26 cellular contexts compared by ENCODE assay signal in genomic region chr12:117064596-117064995, GRCh38. TPM values are rescaled to one million over a fixed set of nuclear protein-coding genes. Genes with fewer than 3 reads are reported as not detected.
DNase-seq lines count a peak whose midpoint lies in the region; ATAC-seq, FAIRE-seq and TF ChIP-seq lines count a peak whose summit lies in the region.
"Had no signal": no experiment of that assay in that cellular context is flagged by ENCODE, and none has a peak within 500 bp of the region (broad histone marks: within the 10 kb centered on the region; RNA-seq: fewer than 3 reads in every experiment).

No MANE protein-coding gene starts in this region.

- peaks cover 41% of the 10 kb centered on the region for H3K4me1 Mint-ChIP-seq in CD4-positive, alpha-beta T cell (ENCODE audit: low read depth)
- H3K4me1 Mint-ChIP-seq in activated B cell treated with CpG ODN at 0.5 μM for 24 hours = peaks cover 13% of the 10 kb centered on the region
- H3K4me1 Mint-ChIP-seq in naive thymus-derived CD8-positive, alpha-beta T cell = peaks cover 30 to 70% (median 52%) of the 10 kb centered on the region in 4 donors

- no peaks in the 10 kb centered on the region for H3K36me3 Mint-ChIP-seq in CD4-positive, alpha-beta T cell (ENCODE audit: low read depth)
- H3K36me3 Mint-ChIP-seq in activated B cell treated with CpG ODN at 0.5 μM for 24 hours (ENCODE audit: low read depth) = no peaks in the 10 kb centered on the region
- H3K36me3 Mint-ChIP-seq in naive thymus-derived CD8-positive, alpha-beta T cell = no peaks in the 10 kb centered on the region
- H3K36me3 Mint-ChIP-seq: stimulated activated naive B cell treated with anti-CD40 and anti-IgM and Interleukin-4, amounts not matched to agents 10 μg/mL and 1 μg/mL and 100 μg/mL, for 72 hours had no signal

- H3K27me3 ChIP-seq in CD4-positive, alpha-beta T cell (ENCODE audit: control insufficient read depth, insufficient read depth, low read length) = no peaks in the 10 kb centered on the region
- no peaks in the 10 kb centered on the region for H3K27me3 ChIP-seq in DND-41 (ENCODE audit: insufficient read depth, low read length, poor library complexity)
- H3K27me3 ChIP-seq in Peyer's patch = no peaks in the 10 kb centered on the region
- H3K27me3 ChIP-seq: cardiac muscle cell, dorsolateral prefrontal cortex, tibial nerve had no signal

- peaks cover 18% of the 10 kb centered on the region for H3K79me2 ChIP-seq in DND-41 (ENCODE audit: insufficient read depth, low read length)

- no peak overlapping the region for H3K4me2 ChIP-seq in DND-41 (ENCODE audit: insufficient read depth, low read length)

- H3K36me3 ChIP-seq in DND-41 (ENCODE audit: insufficient read depth, low read length) (peaks cover 16% of the 10 kb centered on the region), Peyer's patch (no peaks in the 10 kb centered on the region)
- H3K36me3 ChIP-seq: cardiac muscle cell, lower lobe of right lung, tibial nerve had no signal

- FAIRE-seq in H54 (lab: Jason Lieb, UNC) = no peak
- FAIRE-seq: GM12891 had no signal

- no peak for ATAC-seq in CD4-positive, alpha-beta T cell (ENCODE audit: poor library complexity)
- ATAC-seq in DND-41 (ENCODE audit: insufficient read depth, low read depth) (no peak), activated B cell treated with CpG ODN at 0.5 μM for 24 hours (ENCODE audit: low read depth) (no peak), GM21367 (IDR thresholded peaks at IDR 0.05; ENCODE audit: unreplicated experiment) (no peak)
- ATAC-seq in naive thymus-derived CD8-positive, alpha-beta T cell = no peak
- ATAC-seq: foreskin keratinocyte, lower lobe of right lung, right cardiac atrium had no signal

- H3K27ac Mint-ChIP-seq in CD4-positive, alpha-beta T cell = peak overlapping the region; percentile 83
- peak overlapping the region; percentile 3 for H3K27ac Mint-ChIP-seq in activated B cell treated with CpG ODN at 0.5 μM for 24 hours
- peak overlapping the region; percentile 29 to 94 (median 90) for H3K27ac Mint-ChIP-seq in naive thymus-derived CD8-positive, alpha-beta T cell
- H3K27ac Mint-ChIP-seq: stimulated activated naive B cell treated with anti-CD40 and anti-IgM and Interleukin-4, amounts not matched to agents 10 μg/mL and 1 μg/mL and 100 μg/mL, for 72 hours had no signal

- no peak for DNase-seq in CD4-positive, alpha-beta T cell
- DNase-seq in DND-41 (no peak), activated B cell treated with CpG ODN at 0.5 μM for 24 hours (no peak), Peyer's patch (no peak), H54 (ENCODE audit: insufficient read length, low spot score) (no peak)
- DNase-seq in naive thymus-derived CD8-positive, alpha-beta T cell = no peak
- DNase-seq: amygdala; DMS 273 treated with DMSO at 0.1 percent for 48 hours; dorsolateral prefrontal cortex; foreskin keratinocyte; HCEC 1CT; hippocampal formation; islet precursor cell; lower lobe of right lung; NCI-H1694; NCI-H226; stimulated activated naive B cell treated with anti-CD40 and anti-IgM and Interleukin-4, amounts not matched to agents 10 μg/mL and 1 μg/mL and 100 μg/mL, for 72 hours had no signal

- H3K4me3 Mint-ChIP-seq in CD4-positive, alpha-beta T cell = no peak overlapping the region
- H3K4me3 Mint-ChIP-seq in activated B cell treated with CpG ODN at 0.5 μM for 24 hours = no peak overlapping the region
- H3K4me3 Mint-ChIP-seq in naive thymus-derived CD8-positive, alpha-beta T cell = peak overlapping the region in 3 of 10 donors; percentile 12 to 72 (median 30)
- H3K4me3 Mint-ChIP-seq: stimulated activated naive B cell treated with anti-CD40 and anti-IgM and Interleukin-4, amounts not matched to agents 10 μg/mL and 1 μg/mL and 100 μg/mL, for 72 hours had no signal

- TF ChIP-seq POLR2A in Peyer's patch (IDR thresholded peaks at IDR 0.05) (no peak), H54 (IDR thresholded peaks at IDR 0.05; ENCODE audit: low read depth, low read length) (no peak)

- H3K9me3 Mint-ChIP-seq in CD4-positive, alpha-beta T cell = no peaks in the 10 kb centered on the region
- H3K9me3 Mint-ChIP-seq in activated B cell treated with CpG ODN at 0.5 μM for 24 hours = no peaks in the 10 kb centered on the region
- H3K9me3 Mint-ChIP-seq in naive thymus-derived CD8-positive, alpha-beta T cell = no peaks in the 10 kb centered on the region
- H3K9me3 Mint-ChIP-seq: stimulated activated naive B cell treated with anti-CD40 and anti-IgM and Interleukin-4, amounts not matched to agents 10 μg/mL and 1 μg/mL and 100 μg/mL, for 72 hours had no signal

- H3K4me1 ChIP-seq in DND-41 (ENCODE audit: insufficient read depth, low read length) (peaks cover 64% of the 10 kb centered on the region), Peyer's patch (peaks cover 0 to 11% (median 3%) of the 10 kb centered on the region in 4 donors)
- H3K4me1 ChIP-seq: foreskin keratinocyte, lower lobe of right lung had no signal

- CTCF ChIA-PET in CD4-positive, alpha-beta T cell (lab: Charles Lee) = no interaction called here
- CTCF ChIA-PET in activated B cell treated with CpG ODN at 0.5 μM for 24 hours (lab: Charles Lee) = no interaction called here

- H3K4me3 ChIP-seq in DND-41 (ENCODE audit: low read depth in 1 of 2, low read length in 2 of 2) (no peak overlapping the region), Peyer's patch (no peak overlapping the region)
- H3K4me3 ChIP-seq: cardiac muscle cell, dorsolateral prefrontal cortex, lower lobe of right lung, tibial nerve had no signal

- H2AFZ ChIP-seq in DND-41 (ENCODE audit: low read depth, low read length) = no peak overlapping the region

- no peaks in the 10 kb centered on the region for H4K20me1 ChIP-seq in DND-41 (ENCODE audit: insufficient read depth, low read length)

- H3K9ac ChIP-seq in DND-41 (ENCODE audit: low read depth, low read length) = peak overlapping the region; percentile 65

- POLR2A ChIA-PET in CD4-positive, alpha-beta T cell (lab: Charles Lee) = no interaction called here
- POLR2A ChIA-PET in activated B cell treated with CpG ODN at 0.5 μM for 24 hours (lab: Charles Lee) = no interaction called here
- POLR2A ChIA-PET in naive thymus-derived CD8-positive, alpha-beta T cell (lab: Charles Lee) = no interaction called here

- no peaks in the 10 kb centered on the region for H3K9me3 ChIP-seq in CD4-positive, alpha-beta T cell (ENCODE audit: control insufficient read depth, low read length)
- H3K9me3 ChIP-seq in DND-41 (ENCODE audit: insufficient read depth, low read length, severe bottlenecking) = no peaks in the 10 kb centered on the region
- H3K9me3 ChIP-seq in Peyer's patch = no peaks in the 10 kb centered on the region
- H3K9me3 ChIP-seq: lower lobe of right lung, tibial nerve had no signal

- no peak for TF ChIP-seq CTCF in CD4-positive, alpha-beta T cell (IDR thresholded peaks at IDR 0.05)
- TF ChIP-seq CTCF in DND-41 (IDR thresholded peaks at IDR 0.05; ENCODE audit: borderline replicate concordance, extremely low read depth, low read length, poor library complexity, severe bottlenecking) (no peak), activated B cell treated with CpG ODN at 0.5 μM for 24 hours (IDR thresholded peaks at IDR 0.05) (no peak), Peyer's patch (IDR thresholded peaks at IDR 0.05) (no peak)

- no peaks in the 10 kb centered on the region for H3K27me3 Mint-ChIP-seq in CD4-positive, alpha-beta T cell
- no peaks in the 10 kb centered on the region for H3K27me3 Mint-ChIP-seq in activated B cell treated with CpG ODN at 0.5 μM for 24 hours
- no peaks in the 10 kb centered on the region for H3K27me3 Mint-ChIP-seq in naive thymus-derived CD8-positive, alpha-beta T cell

- no peak overlapping the region for H3K27ac ChIP-seq in CD4-positive, alpha-beta T cell (ENCODE audit: low read depth, low read length)
- H3K27ac ChIP-seq in DND-41 (ENCODE audit: low read length) (peak overlapping the region; percentile 98), Peyer's patch (peak overlapping the region in 1 of 4 donors; percentile 71)
- H3K27ac ChIP-seq: cardiac muscle cell, epithelial cell of prostate, foreskin keratinocyte, lower lobe of right lung, RWPE1, tibial nerve had no signal

- intact Hi-C loops in CD4-positive, alpha-beta T cell (cut with DNase I, micrococcal nuclease) = no loop called here
- intact Hi-C loops in activated B cell treated with CpG ODN at 0.5 μM for 24 hours (cut with micrococcal nuclease) = no loop called here

RNA-seq across cellular contexts. Expression of gene TESC, which starts 34.6 kb away (rescaled TPM):
- 1 to 10 TPM; 2.7 to 3.0 TPM for total RNA-seq in CD4-positive, alpha-beta T cell
- total RNA-seq in activated B cell treated with CpG ODN at 0.5 μM for 24 hours = 32.9 and 34.4 TPM in 2 replicates
- not detected for total RNA-seq in naive thymus-derived CD8-positive, alpha-beta T cell
- 1 to 10 TPM; 3.2 to 9.9 (median 3.2) TPM for polyA plus RNA-seq in naive thymus-derived CD8-positive, alpha-beta T cell
- total RNA-seq in Peyer's patch = 10 to 100 TPM in 1 of 4 donors, 1 to 10 TPM in 3; 1.8 to 32.2 (median 3.2) TPM
- total RNA-seq: foreskin keratinocyte, MCF 10A, osteoblast had no signal

Comparison
In these comparisons a context has a peak if more than half of its experiments do, and no peak if none do; other contexts are left out.
1. H3K27ac Mint-ChIP-seq: peak in every context shown above with its lines; median percentile 90 in naive thymus-derived CD8-positive, alpha-beta T cell; 83 in CD4-positive, alpha-beta T cell; 3 in activated B cell treated with CpG ODN at 0.5 μM for 24 hours.